7 cellular contexts compared by ENCODE assay signal in genomic region chr10:45882874-45883273, GRCh38. TPM values are rescaled to one million over a fixed set of nuclear protein-coding genes. Genes with fewer than 3 reads are reported as not detected.
DNase-seq lines count a peak whose midpoint lies in the region; ATAC-seq and TF ChIP-seq lines count a peak whose summit lies in the region.
"Not testable (repeated sequence)": the region's sequence is repeated elsewhere in the genome, so short reads cannot be mapped to it uniquely, and the experiment has no call there.

No MANE protein-coding gene starts in this region.

- not testable (repeated sequence) for H3K4me2 ChIP-seq in PC-3 (ENCODE audit: low read length); mesenchymal stem cell (ENCODE audit: low read length, poor library complexity, severe bottlenecking)

- not testable (repeated sequence) for H4K20me1 ChIP-seq in PC-3 (ENCODE audit: low read length)

- not testable (repeated sequence) for H2AFZ ChIP-seq in PC-3 (ENCODE audit: low read length); mesenchymal stem cell (ENCODE audit: low read depth, low read length)

- H2AK5ac ChIP-seq in mesenchymal stem cell (ENCODE audit: low read length, severe bottlenecking), result not testable (repeated sequence)

- not testable (repeated sequence) for BruUV-seq in PC-3 (replicated peaks; lab: Mats Ljungman, UMichigan)

- not testable (repeated sequence) for H3K4me3 ChIP-seq in HEK293 (ENCODE audit: low read depth, low read length); PC-3 (ENCODE audit: low read length); brain microvascular endothelial cell (ENCODE audit: low read depth, low read length); fibroblast of the aortic adventitia (ENCODE audit: low read depth, low read length); mesenchymal stem cell (ENCODE audit: insufficient read depth in 1 of 2, low read depth in 1 of 2, low read length in 2 of 2)

- H3K9ac ChIP-seq in PC-3 (ENCODE audit: low read length); mesenchymal stem cell (ENCODE audit: low read length): not testable (repeated sequence)

- DNase-seq in EH (ENCODE audit: low read depth) (peak; percentile 70), brain microvascular endothelial cell (peak; percentile 2), fibroblast of the aortic adventitia (ENCODE audit: low read depth) (peak; percentile 37), mesenchymal stem cell (peak; percentile 4)
- DNase-seq in PC-3, result not testable (repeated sequence)

- H2BK12ac ChIP-seq in mesenchymal stem cell (ENCODE audit: low read length in 2 of 2), result not testable (repeated sequence)

- TF ChIP-seq CTCF in HEK293 (tag by site-specific recombination; IDR thresholded peaks at IDR 0.05); PC-3 (conservative IDR thresholded peaks at IDR 0.05; ENCODE audit: low read depth, low read length); brain microvascular endothelial cell (IDR thresholded peaks at IDR 0.05; ENCODE audit: low read depth, low read length, missing control alignments); fibroblast of the aortic adventitia (IDR thresholded peaks at IDR 0.05; ENCODE audit: insufficient read depth, low read length): not testable (repeated sequence)

- ATAC-seq in PC-3, result peak; percentile 40; the same call in 1 of the 2 replicates
- peak; percentile 95 for ATAC-seq in SK-N-SH treated with all-trans-retinoic acid at 6 μM for 48 hours

- H2BK15ac ChIP-seq in mesenchymal stem cell (ENCODE audit: low read depth, poor library complexity, severe bottlenecking), result not testable (repeated sequence)

- not testable (repeated sequence) for H3K23ac ChIP-seq in mesenchymal stem cell (ENCODE audit: low read length in 2 of 2)

- intact Hi-C loops in PC-3 (cut with micrococcal nuclease), result not testable (repeated sequence)

- not testable (repeated sequence) for H2BK5ac ChIP-seq in mesenchymal stem cell (ENCODE audit: low read depth, low read length, poor library complexity, severe bottlenecking)

- H3K36me3 ChIP-seq in HEK293 (ENCODE audit: control insufficient read depth in 2 of 2, insufficient read depth in 1 of 2, low read length in 2 of 2); PC-3 (ENCODE audit: low read depth, low read length); brain microvascular endothelial cell (replicated peaks); mesenchymal stem cell (ENCODE audit: control insufficient read depth in 1 of 2, insufficient read depth in 2 of 2, low read depth in 1 of 2, low read length in 2 of 2): not testable (repeated sequence)

- H3K18ac ChIP-seq in mesenchymal stem cell (ENCODE audit: low read depth in 1 of 2, low read length in 2 of 2), result not testable (repeated sequence)

- H3K4ac ChIP-seq in mesenchymal stem cell (ENCODE audit: low read depth in 1 of 2, low read length in 2 of 2), result not testable (repeated sequence)

- H3K27ac ChIP-seq in HEK293 (ENCODE audit: extremely low read depth, low read depth, low read length); PC-3 (ENCODE audit: low read length); brain microvascular endothelial cell; mesenchymal stem cell (ENCODE audit: low read length, poor library complexity, severe bottlenecking): not testable (repeated sequence)

- not testable (repeated sequence) for H3F3A ChIP-seq in PC-3 (ENCODE audit: low read length, unreplicated experiment)

- not testable (repeated sequence) for H3K9me3 ChIP-seq in HEK293 (ENCODE audit: control insufficient read depth, insufficient read depth, low read depth, low read length); PC-3 (ENCODE audit: low read length); mesenchymal stem cell (ENCODE audit: control insufficient read depth, low read length)

- not testable (repeated sequence) for H2BK120ac ChIP-seq in mesenchymal stem cell (ENCODE audit: low read depth, low read length)

- not testable (repeated sequence) for H4K91ac ChIP-seq in mesenchymal stem cell (ENCODE audit: low read length)

- CTCF ChIA-PET in HEK293 (lab: Yijun Ruan, JAX); PC-3 (lab: Charles Lee): not testable (repeated sequence)

- not testable (repeated sequence) for H4K8ac ChIP-seq in mesenchymal stem cell (ENCODE audit: low read length)

- POLR2A ChIA-PET in HEK293 (lab: Yijun Ruan, JAX); PC-3 (lab: Charles Lee; ENCODE audit: unreplicated experiment): not testable (repeated sequence)

- H3K14ac ChIP-seq in mesenchymal stem cell (ENCODE audit: low read length in 2 of 2), result not testable (repeated sequence)

- not testable (repeated sequence) for H3K79me2 ChIP-seq in PC-3 (ENCODE audit: low read length)

- not testable (repeated sequence) for H3K27me3 ChIP-seq in PC-3 (ENCODE audit: low read length); brain microvascular endothelial cell (replicated peaks); mesenchymal stem cell (ENCODE audit: control insufficient read depth in 1 of 2, insufficient read depth in 1 of 2, low read length in 2 of 2)

- in situ Hi-C loops in brain microvascular endothelial cell (cut with HindIII; ENCODE audit: low pct_ligation_motif_present, low sequenced_read_pairs), result not testable (repeated sequence)

- no CpG with 5 or more reads among the region's 2 CpGs for WGBS in mesenchymal stem cell

- not testable (repeated sequence) for H3K79me1 ChIP-seq in mesenchymal stem cell (replicated peaks; ENCODE audit: low read length, poor library complexity, severe bottlenecking)

- not testable (repeated sequence) for H3K4me1 ChIP-seq in HEK293 (ENCODE audit: control insufficient read depth, insufficient read depth, low read length); PC-3 (ENCODE audit: insufficient read depth, low read length); mesenchymal stem cell (ENCODE audit: control insufficient read depth, insufficient read depth, low read depth, low read length)

- not testable (repeated sequence) for H3K9me2 ChIP-seq in PC-3 (replicated peaks; ENCODE audit: low read length)

TF ChIP-seq in HEK293, 187 proteins besides CTCF, POLR2A, EP300 and RAD21:
- 0 out of 2 replicates have a peak, but pooled peaks have one; percentile 25 for TF ChIP-seq SP7 (tag by site-specific recombination; IDR thresholded peaks at IDR 0.05)

TF ChIP-seq in SK-N-SH treated with all-trans-retinoic acid at 6 μM for 48 hours, 23 proteins besides CTCF, POLR2A, EP300 and RAD21:
- TF ChIP-seq TSHZ2 (CRISPR knock-in tag; IDR thresholded peaks at IDR 0.05) (0 out of 2 replicates have a peak, but pooled peaks have one; percentile 48), ISL1 (CRISPR knock-in tag; IDR thresholded peaks at IDR 0.05) (peak; percentile 95), ZNF70 (CRISPR knock-in tag; IDR thresholded peaks at IDR 0.05) (peak; percentile 94), ZC3H10 (CRISPR knock-in tag; IDR thresholded peaks at IDR 0.05) (0 out of 2 replicates have a peak, but pooled peaks have one; percentile 9), ESRRG (CRISPR knock-in tag; IDR thresholded peaks at IDR 0.05) (peak; percentile 66; the same call in 1 of the 2 replicates), ZFP3 (CRISPR knock-in tag; IDR thresholded peaks at IDR 0.05) (peak; percentile 69; the same call in 1 of the 2 replicates)
- TF ChIP-seq, protein P1, sequence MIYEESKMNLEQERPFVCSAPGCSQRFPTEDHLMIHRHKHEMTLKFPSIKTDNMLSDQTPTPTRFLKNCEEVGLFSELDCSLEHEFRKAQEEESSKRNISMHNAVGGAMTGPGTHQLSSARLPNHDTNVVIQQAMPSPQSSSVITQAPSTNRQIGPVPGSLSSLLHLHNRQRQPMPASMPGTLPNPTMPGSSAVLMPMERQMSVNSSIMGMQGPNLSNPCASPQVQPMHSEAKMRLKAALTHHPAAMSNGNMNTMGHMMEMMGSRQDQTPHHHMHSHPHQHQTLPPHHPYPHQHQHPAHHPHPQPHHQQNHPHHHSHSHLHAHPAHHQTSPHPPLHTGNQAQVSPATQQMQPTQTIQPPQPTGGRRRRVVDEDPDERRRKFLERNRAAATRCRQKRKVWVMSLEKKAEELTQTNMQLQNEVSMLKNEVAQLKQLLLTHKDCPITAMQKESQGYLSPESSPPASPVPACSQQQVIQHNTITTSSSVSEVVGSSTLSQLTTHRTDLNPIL (CRISPR knock-in tag; IDR thresholded peaks at IDR 0.05; ENCODE audit: low read depth), result peak; percentile 49; the same call in 1 of the 2 replicates

RNA-seq across cellular contexts. Expression of gene AGAP4, which starts 35.6 kb away (rescaled TPM):
- total RNA-seq in PC-3 (2014; rRNA removed) (6.3 and 11.4 TPM in 2 replicates), fibroblast of the aortic adventitia (ENCODE audit: low replicate concordance) (2.9 and 3.5 TPM in 2 replicates)
- 3.8 TPM for polyA plus RNA-seq in mesenchymal stem cell (2013, experiment 1 of 2)
- polyA plus RNA-seq in mesenchymal stem cell (2013, experiment 2 of 2), result 3.0 TPM
